8 cellular contexts compared by ENCODE assay signal in genomic region chrX:9466115-9466495, GRCh38. TPM values are rescaled to one million over a fixed set of nuclear protein-coding genes. Genes with fewer than 3 reads are reported as not detected.
DNase-seq lines count a peak whose midpoint lies in the region; ATAC-seq, FAIRE-seq and TF ChIP-seq lines count a peak whose summit lies in the region.

No MANE protein-coding gene starts in this region.

- H3K36me3 Mint-ChIP-seq in Caco-2 (ENCODE audit: insufficient read depth, unreplicated experiment) (peaks cover 31% of the 10 kb centered on the region), activated B cell treated with CpG ODN at 0.5 μM for 24 hours (ENCODE audit: low read depth) (peaks cover 15% of the 10 kb centered on the region)

- H3K4me1 ChIP-seq in Caco-2, result peaks cover 6% of the 10 kb centered on the region

- no peak for TF ChIP-seq EP300 in neural cell (conservative IDR thresholded peaks at IDR 0.05; ENCODE audit: poor library complexity, severe bottlenecking)

- no peak overlapping the region for H2AFZ ChIP-seq in neural cell (ENCODE audit: low read depth, low read length)

- H3K4me1 Mint-ChIP-seq in Caco-2 (ENCODE audit: low read depth, unreplicated experiment), result peaks cover 15% of the 10 kb centered on the region
- H3K4me1 Mint-ChIP-seq in activated B cell treated with CpG ODN at 0.5 μM for 24 hours, result peaks cover 49% of the 10 kb centered on the region

- DNase-seq in Caco-2 (peak; percentile 38 to 39), activated B cell treated with CpG ODN at 0.5 μM for 24 hours (peak; percentile 16), fibroblast of mammary gland (ENCODE audit: low read depth) (peak; percentile 22), D721Med (ENCODE audit: insufficient read length, low spot score) (no peak)

- H3K79me2 ChIP-seq in neural cell (replicated peaks; ENCODE audit: insufficient read depth, low read length), result peaks cover 28% of the 10 kb centered on the region

- H3K27me3 ChIP-seq in Caco-2 (replicated peaks; ENCODE audit: control insufficient read depth, insufficient read depth, low read length) (no peaks in the 10 kb centered on the region), neural cell (ENCODE audit: insufficient read depth, low read depth, low read length) (no peaks in the 10 kb centered on the region)

- H3K4me3 Mint-ChIP-seq in Caco-2 (ENCODE audit: unreplicated experiment) (peak overlapping the region; percentile 67), activated B cell treated with CpG ODN at 0.5 μM for 24 hours (peak overlapping the region; percentile 78)

- POLR2A ChIA-PET in Caco-2 (lab: Charles Lee) (no interaction called here), activated B cell treated with CpG ODN at 0.5 μM for 24 hours (lab: Charles Lee) (interaction anchor here (0.6 kb wide), 1 partner anchor 124 kb away, joined by 4 read pairs; no protein-coding TSS in a partner anchor)

- H3K27ac ChIP-seq in neural cell (ENCODE audit: low read length), result no peak overlapping the region

- H3K9me3 Mint-ChIP-seq in Caco-2 (ENCODE audit: unreplicated experiment) (no peaks in the 10 kb centered on the region), activated B cell treated with CpG ODN at 0.5 μM for 24 hours (no peaks in the 10 kb centered on the region)

- no peaks in the 10 kb centered on the region for H3K9me2 ChIP-seq in neural cell (ENCODE audit: insufficient read depth, low read length)

- H3F3A ChIP-seq in neural cell (ENCODE audit: insufficient read depth, low read length, poor library complexity, severe bottlenecking), result no peaks in the 10 kb centered on the region

- ATAC-seq in HG03025 (IDR thresholded peaks at IDR 0.05; ENCODE audit: low FRiP score, unreplicated experiment), result peak; percentile 17
- no peak for ATAC-seq in activated B cell treated with CpG ODN at 0.5 μM for 24 hours (ENCODE audit: low read depth)
- ATAC-seq in GM19455 (IDR thresholded peaks at IDR 0.05; ENCODE audit: unreplicated experiment), result no peak
- ATAC-seq in GM21619 (IDR thresholded peaks at IDR 0.05; ENCODE audit: unreplicated experiment), result no peak

- BruUV-seq in Caco-2 (replicated peaks; lab: Mats Ljungman, UMichigan), result no TSS peak

- H3K9ac ChIP-seq in neural cell (ENCODE audit: low read length), result no peak overlapping the region

- no peak for TF ChIP-seq CTCF in Caco-2 (IDR thresholded peaks at IDR 0.05; ENCODE audit: insufficient read depth in 1 of 2, low read depth in 1 of 2, low read length in 1 of 2, severe bottlenecking in 1 of 2, unreplicated experiment in 1 of 2)
- TF ChIP-seq CTCF in activated B cell treated with CpG ODN at 0.5 μM for 24 hours (IDR thresholded peaks at IDR 0.05), result no peak
- TF ChIP-seq CTCF in fibroblast of mammary gland (conservative IDR thresholded peaks at IDR 0.05; ENCODE audit: control insufficient read depth, insufficient read depth, low read depth, low read length), result no peak
- TF ChIP-seq CTCF in neural cell (IDR thresholded peaks at IDR 0.05; ENCODE audit: poor library complexity, severe bottlenecking), result no peak
- TF ChIP-seq CTCF in D721Med (IDR thresholded peaks at IDR 0.05; ENCODE audit: insufficient read depth, missing control alignments), result no peak

- no peaks in the 10 kb centered on the region for H3K36me3 ChIP-seq in Caco-2 (ENCODE audit: control insufficient read depth, insufficient read depth, low read length)
- no peaks in the 10 kb centered on the region for H3K36me3 ChIP-seq in neural cell (ENCODE audit: insufficient read depth, low read length)

- H3K27me3 Mint-ChIP-seq in Caco-2 (ENCODE audit: insufficient read depth, unreplicated experiment) (no peaks in the 10 kb centered on the region), activated B cell treated with CpG ODN at 0.5 μM for 24 hours (no peaks in the 10 kb centered on the region)

- CTCF ChIA-PET in Caco-2 (lab: Charles Lee), result no interaction called here
- CTCF ChIA-PET in activated B cell treated with CpG ODN at 0.5 μM for 24 hours (lab: Charles Lee), result no interaction called here

- H3K4me2 ChIP-seq in neural cell (ENCODE audit: low read length), result no peak overlapping the region

- H3K27ac Mint-ChIP-seq in Caco-2 (ENCODE audit: unreplicated experiment) (no peak overlapping the region), activated B cell treated with CpG ODN at 0.5 μM for 24 hours (no peak overlapping the region)

- H4K20me1 ChIP-seq in neural cell (ENCODE audit: insufficient read depth), result no peaks in the 10 kb centered on the region

- intact Hi-C loops in Caco-2 (cut with micrococcal nuclease; ENCODE audit: unreplicated experiment) (loop anchor here (2.0 to 10.0 kb wide), 3 partner anchors 197 to 651 kb away; no protein-coding TSS in a partner anchor), activated B cell treated with CpG ODN at 0.5 μM for 24 hours (cut with micrococcal nuclease) (loop anchor here (1.0 to 5.0 kb wide), 2 partner anchors 34 to 146 kb away; no protein-coding TSS in a partner anchor)

- no peak for FAIRE-seq in D721Med (lab: Jason Lieb, UNC)

- TF ChIP-seq RAD21 in neural cell (conservative IDR thresholded peaks at IDR 0.05), result no peak

- H3K4me3 ChIP-seq in Caco-2 (ENCODE audit: low read depth, low read length), result peak overlapping the region; percentile 76
- H3K4me3 ChIP-seq in fibroblast of mammary gland (ENCODE audit: control insufficient read depth, low read depth, low read length), result peak overlapping the region; percentile 54
- peak overlapping the region; percentile 74 for H3K4me3 ChIP-seq in neural cell (ENCODE audit: low read length)

- H3K9me3 ChIP-seq in Caco-2, result no peaks in the 10 kb centered on the region
- H3K9me3 ChIP-seq in neural cell (ENCODE audit: low read length), result no peaks in the 10 kb centered on the region

TF ChIP-seq in neural cell, 6 proteins besides CTCF, POLR2A, EP300 and RAD21:
- no peak for TF ChIP-seq EZH2 (IDR thresholded peaks at IDR 0.05; ENCODE audit: borderline replicate concordance, insufficient read depth, low read length, poor library complexity, severe bottlenecking)
- TF ChIP-seq SMC3 (conservative IDR thresholded peaks at IDR 0.05; ENCODE audit: poor library complexity), result no peak
- TF ChIP-seq POLR2AphosphoS5 (IDR thresholded peaks at IDR 0.05), result no peak
- TF ChIP-seq REST (IDR thresholded peaks at IDR 0.05; ENCODE audit: borderline replicate concordance), result no peak
- TF ChIP-seq MXI1 (conservative IDR thresholded peaks at IDR 0.05; ENCODE audit: poor library complexity, severe bottlenecking), result no peak
- TF ChIP-seq TAF1 (IDR thresholded peaks at IDR 0.05; ENCODE audit: low read depth), result no peak

RNA-seq across cellular contexts. Expression of gene TBL1X, which starts 1.2 kb away (rescaled TPM):
- total RNA-seq in Caco-2 (2022) (75.3 and 84.2 TPM in 2 replicates), activated B cell treated with CpG ODN at 0.5 μM for 24 hours (37.6 and 38.5 TPM in 2 replicates)
- polyA plus RNA-seq in neural cell, result 2.2 and 3.1 TPM in 2 replicates
- 11.4 and 11.9 TPM in 2 replicates for polyA minus RNA-seq in neural cell
